Comparison of ENCODE assay signal across 30 cellular contexts in genomic region chr10:25029519-25029918, GRCh38. TPM values are rescaled to one million over a fixed set of nuclear protein-coding genes. Genes with fewer than 3 reads are reported as not detected.
"Had no signal": no experiment of that assay in that cellular context is flagged by ENCODE, and none has a peak within 500 bp of the region (broad histone marks: within the 10 kb centered on the region; RNA-seq: fewer than 3 reads in every experiment).

No MANE protein-coding gene starts in this region.

- H3K36me3 ChIP-seq: neutrophil, spleen, suprapubic skin, tibial artery, transverse colon, upper lobe of right lung, uterus had no signal

- H3K27ac ChIP-seq: neutrophil, parathyroid adenoma, psoas muscle, skin epidermis, spleen, suprapubic skin, testis, tibial artery, transverse colon, upper lobe of right lung, uterus had no signal

- DNase-seq: naive thymus-derived CD8-positive, alpha-beta T cell; nephron progenitor cell; nucleus accumbens; posterior cingulate gyrus; psoas muscle; right cardiac atrium; spleen; stimulated activated CD4-positive, alpha-beta T cell treated with anti-CD3 and anti-CD28 coated beads, Interleukin-12 subunit alpha, Interleukin-12 subunit beta, amount 100 ng/mL, for 4 hours; stimulated activated CD4-positive, alpha-beta T cell treated with anti-CD3 and anti-CD28 coated beads, Interleukin-1b, Interleukin-23, amount 100 ng/mL, for 48 hours; stimulated activated CD4-positive, alpha-beta T cell treated with anti-CD3 and anti-CD28 coated beads, Interleukin-4, amount 100 ng/mL, for 1 hour; stimulated activated CD4-positive, alpha-beta T cell treated with anti-CD3 and anti-CD28 coated beads, Interleukin-4, amount 100 ng/mL, for 4 hours; stimulated activated CD8-positive, alpha-beta memory T cell treated with anti-CD3 and anti-CD28 coated beads, Interleukin-4, amount 100 ng/mL, for 48 hours; stimulated activated naive CD4-positive, alpha-beta T cell; stimulated activated naive CD8-positive, alpha-beta T cell treated with anti-CD3 and anti-CD28 coated beads, Interleukin-15, amount 100 ng/mL, for 72 hours; stimulated activated naive CD8-positive, alpha-beta T cell treated with anti-CD3 and anti-CD28 coated beads, Interleukin-15, Interleukin-2, amounts not matched to agents 100 U/mL and 50 U/mL, for 24 hours; substantia nigra; testis; tibial artery; transverse colon; upper lobe of right lung; uterus had no signal

- H3K4me3 ChIP-seq: psoas muscle, skin epidermis, smooth muscle cell, spleen, suprapubic skin, testis, tibial artery, transverse colon, upper lobe of right lung, uterus had no signal

- H3K27me3 ChIP-seq: neutrophil, spleen, suprapubic skin, testis, tibial artery, transverse colon, upper lobe of right lung, uterus had no signal

- H3K9me3 ChIP-seq: neutrophil, psoas muscle, suprapubic skin, testis, tibial artery, transverse colon, upper lobe of right lung, uterus had no signal

- H3K4me1 ChIP-seq: parathyroid adenoma, psoas muscle, testis, transverse colon, upper lobe of right lung, uterus had no signal

- ATAC-seq: naive thymus-derived CD8-positive, alpha-beta T cell; natural killer cell treated with Interleukin-12 subunit alpha and Interleukin-12 subunit beta and Interleukin-15 and Interleukin-18, amount 100 ng/mL, for 72 hours; psoas muscle; right cardiac atrium; sciatic nerve; stimulated activated memory B cell treated with anti-CD40 and anti-IgM and Interleukin-4, amounts not matched to agents 10 μg/mL and 1 μg/mL and 100 μg/mL, for 72 hours; stimulated activated naive CD8-positive, alpha-beta T cell treated with anti-CD3 and anti-CD28 coated beads, Interleukin-15, amount 100 ng/mL, for 72 hours; stimulated activated naive CD8-positive, alpha-beta T cell treated with anti-CD3 and anti-CD28 coated beads, Interleukin-15, Interleukin-2, amounts not matched to agents 100 U/mL and 50 U/mL, for 24 hours; upper lobe of right lung had no signal

RNA-seq across cellular contexts. Expression of gene ENKUR, which starts 13.6 kb away (rescaled TPM):
- total RNA-seq: naive thymus-derived CD8-positive, alpha-beta T cell; natural killer cell treated with Interleukin-12 subunit alpha and Interleukin-12 subunit beta and Interleukin-15 and Interleukin-18, amount 100 ng/mL, for 72 hours; omental fat pad; psoas muscle; right cardiac atrium; suprapubic skin had no signal
- polyA plus RNA-seq: naive thymus-derived CD8-positive, alpha-beta T cell; right cardiac atrium; smooth muscle cell had no signal
